In genomic region chr12:22631863-22632463, GRCh38 we compare ENCODE assay signal across 8 cellular contexts. TPM values are rescaled to one million over a fixed set of nuclear protein-coding genes. Genes with fewer than 3 reads are reported as not detected.
A peak's percentile ranks its signal among the peaks of the same experiment; 100 is the strongest.
DNase-seq lines count a peak whose midpoint lies in the region; FAIRE-seq and TF ChIP-seq lines count a peak whose summit lies in the region.

No MANE protein-coding gene starts in this region.

- no peaks in the 10 kb centered on the region for H3K9me3 Mint-ChIP-seq in nephron
- H3K9me3 Mint-ChIP-seq in activated naive CD8-positive, alpha-beta T cell treated with anti-CD3 and anti-CD28 coated beads for 36 hours: no peaks in the 10 kb centered on the region

- DNase-seq in D341Med (ENCODE audit: low spot score) (peak; percentile 19), bronchial epithelial cell (ENCODE audit: low read depth) (peak; percentile 32), H54 (ENCODE audit: insufficient read length, low spot score) (no peak), Ammon's horn (ENCODE audit: low spot score) (no peak), NCI-H2081 treated with DMSO at 0.1 percent for 48 hours (lab: John Stamatoyannopoulos, UW) (no peak)
- DNase-seq in activated naive CD8-positive, alpha-beta T cell treated with anti-CD3 and anti-CD28 coated beads for 36 hours: no peak

- no peak overlapping the region for H3K27ac Mint-ChIP-seq in nephron
- no peak overlapping the region for H3K27ac Mint-ChIP-seq in activated naive CD8-positive, alpha-beta T cell treated with anti-CD3 and anti-CD28 coated beads for 36 hours

- no peak overlapping the region for H3K4me3 ChIP-seq in bronchial epithelial cell (ENCODE audit: low read depth, low read length)

- H3K4me3 Mint-ChIP-seq in nephron: no peak overlapping the region
- no peak overlapping the region for H3K4me3 Mint-ChIP-seq in activated naive CD8-positive, alpha-beta T cell treated with anti-CD3 and anti-CD28 coated beads for 36 hours

- TF ChIP-seq POLR2A in H54 (IDR thresholded peaks at IDR 0.05; ENCODE audit: low read depth, low read length): no peak

- FAIRE-seq in bronchial epithelial cell (lab: Jason Lieb, UNC): no peak
- no peak for FAIRE-seq in H54 (lab: Jason Lieb, UNC)

- H3K27me3 Mint-ChIP-seq in nephron (ENCODE audit: low read depth): no peaks in the 10 kb centered on the region
- no peaks in the 10 kb centered on the region for H3K27me3 Mint-ChIP-seq in activated naive CD8-positive, alpha-beta T cell treated with anti-CD3 and anti-CD28 coated beads for 36 hours

- H3K36me3 ChIP-seq in bronchial epithelial cell (ENCODE audit: control insufficient read depth, insufficient read depth, low read length): peaks cover 3% of the 10 kb centered on the region

- H3K27me3 ChIP-seq in bronchial epithelial cell (ENCODE audit: control insufficient read depth, insufficient read depth, low read length): no peaks in the 10 kb centered on the region

- H3K4me1 Mint-ChIP-seq in nephron: peaks cover 24% of the 10 kb centered on the region
- H3K4me1 Mint-ChIP-seq in activated naive CD8-positive, alpha-beta T cell treated with anti-CD3 and anti-CD28 coated beads for 36 hours: peaks cover 62% of the 10 kb centered on the region

- H3K36me3 Mint-ChIP-seq in nephron (ENCODE audit: low read depth): peaks cover 17% of the 10 kb centered on the region
- peaks cover 30% of the 10 kb centered on the region for H3K36me3 Mint-ChIP-seq in activated naive CD8-positive, alpha-beta T cell treated with anti-CD3 and anti-CD28 coated beads for 36 hours

- TF ChIP-seq CTCF in LNCAP (IDR thresholded peaks at IDR 0.05) (peak; percentile 69), bronchial epithelial cell (IDR thresholded peaks at IDR 0.05; ENCODE audit: insufficient read depth, low read length, severe bottlenecking) (peak; percentile 17), nephron (IDR thresholded peaks at IDR 0.05; ENCODE audit: unreplicated experiment in 3 of 3) (peak; percentile 54 to 70 (median 62))

RNA-seq across cellular contexts. Expression of gene ETNK1, which starts 7.0 kb away (rescaled TPM):
- 9.7 and 24.3 TPM in 2 replicates for total RNA-seq in bronchial epithelial cell
- 10 to 100 TPM; 51.7 to 52.7 TPM for total RNA-seq in activated naive CD8-positive, alpha-beta T cell treated with anti-CD3 and anti-CD28 coated beads for 36 hours

Comparison
In these comparisons a context has a peak if more than half of its experiments do, and no peak if none do; other contexts are left out.
1. DNase-seq: peak in D341Med (single experiment) and bronchial epithelial cell (single experiment); none in H54 (single experiment), Ammon's horn (single experiment), activated naive CD8-positive, alpha-beta T cell treated with anti-CD3 and anti-CD28 coated beads for 36 hours (single experiment) and NCI-H2081 treated with DMSO at 0.1 percent for 48 hours (single experiment).
2. CTCF ChIP-seq: peak in every context shown above with its lines; median percentile 69 in LNCAP; 62 in nephron; 17 in bronchial epithelial cell.